8 cellular contexts compared by ENCODE assay signal in genomic region chr17:20540414-20540813, GRCh38.
DNase-seq lines count a peak whose midpoint lies in the region; ATAC-seq and FAIRE-seq lines count a peak whose summit lies in the region.
"Not testable (repeated sequence)": the region's sequence is repeated elsewhere in the genome, so short reads cannot be mapped to it uniquely, and the experiment has no call there.

No MANE protein-coding gene starts in this region.

- not testable (repeated sequence) for H3K27me3 Mint-ChIP-seq in stimulated activated naive B cell treated with anti-CD40 and anti-IgM and Interleukin-4, amounts not matched to agents 10 μg/mL and 1 μg/mL and 100 μg/mL, for 72 hours

- not testable (repeated sequence) for H3K9me3 Mint-ChIP-seq in stimulated activated naive B cell treated with anti-CD40 and anti-IgM and Interleukin-4, amounts not matched to agents 10 μg/mL and 1 μg/mL and 100 μg/mL, for 72 hours

- not testable (repeated sequence) for H3K4me1 Mint-ChIP-seq in stimulated activated naive B cell treated with anti-CD40 and anti-IgM and Interleukin-4, amounts not matched to agents 10 μg/mL and 1 μg/mL and 100 μg/mL, for 72 hours

- not testable (repeated sequence) for H3K36me3 Mint-ChIP-seq in stimulated activated naive B cell treated with anti-CD40 and anti-IgM and Interleukin-4, amounts not matched to agents 10 μg/mL and 1 μg/mL and 100 μg/mL, for 72 hours

- H3K4me3 Mint-ChIP-seq in stimulated activated naive B cell treated with anti-CD40 and anti-IgM and Interleukin-4, amounts not matched to agents 10 μg/mL and 1 μg/mL and 100 μg/mL, for 72 hours = not testable (repeated sequence)

- peak; percentile 77 for ATAC-seq in GM18517 (IDR thresholded peaks at IDR 0.05; ENCODE audit: unreplicated experiment)
- peak; percentile 99 for ATAC-seq in GM21390 (IDR thresholded peaks at IDR 0.05; ENCODE audit: unreplicated experiment)
- ATAC-seq in HG02588 (IDR thresholded peaks at IDR 0.05; ENCODE audit: unreplicated experiment) = peak; percentile 91
- peak; percentile 91 for ATAC-seq in HG02970 (IDR thresholded peaks at IDR 0.05; ENCODE audit: low FRiP score, unreplicated experiment)
- peak; percentile 96 for ATAC-seq in HG03159 (IDR thresholded peaks at IDR 0.05; ENCODE audit: unreplicated experiment)
- ATAC-seq in HG03565 (IDR thresholded peaks at IDR 0.05; ENCODE audit: unreplicated experiment) = peak; percentile 91
- ATAC-seq in stimulated activated naive B cell treated with anti-CD40 and anti-IgM and Interleukin-4, amounts not matched to agents 10 μg/mL and 1 μg/mL and 100 μg/mL, for 72 hours (replicated peaks) = peak; percentile 98 to 99

- not testable (repeated sequence) for DNase-seq in GM19239 (ENCODE audit: insufficient read length, low spot score)
- peak; percentile 47 for DNase-seq in stimulated activated naive B cell treated with anti-CD40 and anti-IgM and Interleukin-4, amounts not matched to agents 10 μg/mL and 1 μg/mL and 100 μg/mL, for 72 hours

- not testable (repeated sequence) for H3K27ac Mint-ChIP-seq in stimulated activated naive B cell treated with anti-CD40 and anti-IgM and Interleukin-4, amounts not matched to agents 10 μg/mL and 1 μg/mL and 100 μg/mL, for 72 hours

- FAIRE-seq in GM19239 (lab: Jason Lieb, UNC) = peak; percentile 100
